ENCODE assay signal across 19 cellular contexts in genomic region chr4:874971-875817, GRCh38.
"Had no signal": no experiment of that assay in that cellular context is flagged by ENCODE, and none has a peak within 500 bp of the region (broad histone marks: within the 10 kb centered on the region; RNA-seq: fewer than 3 reads in every experiment).

No MANE protein-coding gene starts in this region.

- H3K27ac Mint-ChIP-seq: activated CD4-positive, alpha-beta T cell treated with anti-CD3 and anti-CD28 coated beads, Interleukin-2, amount 10 ng/mL, durations not matched to agents 24 days and 14 days; activated naive CD8-positive, alpha-beta T cell; dendritic cell treated with granulocyte-macrophage colony-stimulating factor and Interleukin-4, amounts not matched to agents 40 ng/mL and 50 ng/mL, for 4 days; T-helper 1 cell treated with Interleukin-12 subunit alpha and Interleukin-12 subunit beta and Interleukin-4 antibody, amounts not matched to agents 30 μg/mL and 1 μg/mL, for 36 hours had no signal

- H3K9me3 Mint-ChIP-seq: activated CD4-positive, alpha-beta T cell treated with anti-CD3 and anti-CD28 coated beads, Interleukin-2, amount 10 ng/mL, durations not matched to agents 24 days and 14 days; brain; immature natural killer cell; naive B cell; T-helper 1 cell treated with Interleukin-12 subunit alpha and Interleukin-12 subunit beta and Interleukin-4 antibody, amounts not matched to agents 30 μg/mL and 1 μg/mL, for 36 hours had no signal

- ATAC-seq: left cardiac atrium, upper lobe of right lung had no signal

- DNase-seq: activated CD4-positive, alpha-beta T cell treated with anti-CD3 and anti-CD28 coated beads, Interleukin-2, amount 10 ng/mL, durations not matched to agents 24 days and 14 days; activated CD4-positive, CD25-positive, alpha-beta regulatory T cell; activated CD8-positive, alpha-beta memory T cell treated with anti-CD3 and anti-CD28 coated beads for 24 hours; amniotic stem cell; central memory CD4-positive, alpha-beta T cell; immature natural killer cell; left cardiac atrium; naive B cell; SIG-M5; stimulated activated CD4-positive, alpha-beta T cell treated with anti-CD3 and anti-CD28 coated beads, Interleukin-15, amount 100 ng/mL, for 24 hours; stimulated activated CD4-positive, alpha-beta T cell treated with anti-CD3 and anti-CD28 coated beads, Interleukin-4, amount 100 ng/mL, for 1 hour; stomach; upper lobe of right lung had no signal

- H3K27me3 Mint-ChIP-seq: activated CD4-positive, alpha-beta T cell treated with anti-CD3 and anti-CD28 coated beads, Interleukin-2, amount 10 ng/mL, durations not matched to agents 24 days and 14 days; activated naive CD8-positive, alpha-beta T cell; dendritic cell treated with granulocyte-macrophage colony-stimulating factor and Interleukin-4, amounts not matched to agents 40 ng/mL and 50 ng/mL, for 4 days; naive B cell had no signal

- H3K27ac ChIP-seq: right atrium auricular region, stomach, thoracic aorta, upper lobe of right lung had no signal

- H3K4me3 Mint-ChIP-seq: activated CD4-positive, alpha-beta T cell treated with anti-CD3 and anti-CD28 coated beads, Interleukin-2, amount 10 ng/mL, durations not matched to agents 24 days and 14 days; activated naive CD8-positive, alpha-beta T cell; brain; dendritic cell treated with granulocyte-macrophage colony-stimulating factor and Interleukin-4, amounts not matched to agents 40 ng/mL and 50 ng/mL, for 4 days; immature natural killer cell; T-helper 1 cell treated with Interleukin-12 subunit alpha and Interleukin-12 subunit beta and Interleukin-4 antibody, amounts not matched to agents 30 μg/mL and 1 μg/mL, for 36 hours had no signal

- H3K4me1 Mint-ChIP-seq: brain had no signal
